ENCODE assay signal across 21 cellular contexts in the genomic region with DNA sequence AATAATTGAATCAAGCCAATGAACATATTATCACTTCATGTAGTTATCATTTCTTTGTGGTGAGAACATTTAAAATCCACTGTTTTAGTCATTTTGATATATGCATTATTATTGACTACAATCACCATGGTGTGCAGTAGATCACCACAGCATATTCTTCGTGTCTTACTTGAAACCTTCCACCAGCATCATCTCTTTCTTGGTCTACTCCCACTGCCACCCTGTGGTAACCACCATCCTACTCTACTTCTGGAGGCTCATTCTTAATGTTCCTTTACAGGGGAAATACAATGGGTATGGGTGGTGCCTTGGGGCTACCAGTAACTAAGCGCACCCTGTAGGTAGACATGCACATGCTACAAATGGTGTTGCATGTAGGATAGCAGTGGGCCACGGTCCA. TPM values are rescaled to one million over a fixed set of nuclear protein-coding genes. Genes with fewer than 3 reads are reported as not detected.
A peak's percentile ranks its signal among the peaks of the same experiment; 100 is the strongest.
DNase-seq lines count a peak whose midpoint lies in the region; ATAC-seq lines count a peak whose summit lies in the region.
"Had no signal": no experiment of that assay in that cellular context is flagged by ENCODE, and none has a peak within 500 bp of the region (broad histone marks: within the 10 kb centered on the region; RNA-seq: fewer than 3 reads in every experiment).

No MANE protein-coding gene starts in this region.

- peak overlapping the region; percentile 10 for H3K27ac ChIP-seq in angular gyrus (ENCODE audit: low read depth, low read length)
- H3K27ac ChIP-seq: gastrocnemius medialis, neural progenitor cell had no signal

- H3K4me1 Mint-ChIP-seq in stimulated activated naive CD8-positive, alpha-beta T cell treated with anti-CD3 and anti-CD28 coated beads, Interleukin-15, Interleukin-2, amounts not matched to agents 100 ng/mL and 50 ng/mL, for 24 hours (ENCODE audit: low read depth) = peaks cover 60% of the 10 kb centered on the region
- H3K4me1 Mint-ChIP-seq: mesothelial cell of epicardium, neural progenitor cell had no signal

- peak; percentile 54 to 79 for ATAC-seq in activated naive CD4-positive, alpha-beta T cell treated with anti-CD3 and anti-CD28 coated beads, Interleukin-2, amount 50 U/mL, for 72 hours
- ATAC-seq in GM18511 (IDR thresholded peaks at IDR 0.05; ENCODE audit: unreplicated experiment) (no peak), GM21381 (IDR thresholded peaks at IDR 0.05; ENCODE audit: unreplicated experiment) (no peak)
- ATAC-seq: gastrocnemius medialis had no signal

- no peaks in the 10 kb centered on the region for H3K9me3 Mint-ChIP-seq in activated naive CD4-positive, alpha-beta T cell treated with anti-CD3 and anti-CD28 coated beads, Interleukin-2, amount 50 U/mL, for 72 hours
- no peaks in the 10 kb centered on the region for H3K9me3 Mint-ChIP-seq in stimulated activated naive CD8-positive, alpha-beta T cell treated with anti-CD3 and anti-CD28 coated beads, Interleukin-15, Interleukin-2, amounts not matched to agents 100 ng/mL and 50 ng/mL, for 24 hours
- H3K9me3 Mint-ChIP-seq: activated naive CD4-positive, alpha-beta T cell treated with anti-CD3 and anti-CD28 coated beads, Interleukin-2, amount 50 U/mL, for 24 hours; CD4-positive, alpha-beta memory T cell; mesothelial cell of epicardium; neural progenitor cell had no signal

- H3K36me3 Mint-ChIP-seq in activated naive CD4-positive, alpha-beta T cell treated with anti-CD3 and anti-CD28 coated beads, Interleukin-2, amount 50 U/mL, for 72 hours = no peaks in the 10 kb centered on the region
- H3K36me3 Mint-ChIP-seq in stimulated activated naive CD8-positive, alpha-beta T cell treated with anti-CD3 and anti-CD28 coated beads, Interleukin-15, Interleukin-2, amounts not matched to agents 100 ng/mL and 50 ng/mL, for 24 hours (ENCODE audit: low read depth) = peaks cover 3% of the 10 kb centered on the region
- H3K36me3 Mint-ChIP-seq: CD4-positive, alpha-beta memory T cell; mesothelial cell of epicardium; neural progenitor cell had no signal

- no peak for DNase-seq in activated naive CD4-positive, alpha-beta T cell treated with anti-CD3 and anti-CD28 coated beads, Interleukin-2, amount 50 U/mL, for 72 hours (ENCODE audit: low spot score in 2 of 2)
- no peak for DNase-seq in activated naive CD4-positive, alpha-beta T cell (lab: John Stamatoyannopoulos, UW)
- DNase-seq in NCI-H226 (peak; percentile 12), NCI-H187 treated with DMSO at 0.1 percent for 48 hours (lab: John Stamatoyannopoulos, UW) (no peak)
- DNase-seq: CD4-positive, alpha-beta memory T cell; dermis blood vessel endothelial cell; DMS79 treated with DMSO at 0.1 percent for 48 hours; gastrocnemius medialis; GOT3; left colon; MG63; NCI-H1694 treated with DMSO at 0.1 percent for 48 hours; NCI-H345; SK-N-SH had no signal

- H3K4me3 Mint-ChIP-seq in stimulated activated naive CD8-positive, alpha-beta T cell treated with anti-CD3 and anti-CD28 coated beads, Interleukin-15, Interleukin-2, amounts not matched to agents 100 ng/mL and 50 ng/mL, for 24 hours = no peak overlapping the region
- H3K4me3 Mint-ChIP-seq: activated naive CD4-positive, alpha-beta T cell treated with anti-CD3 and anti-CD28 coated beads, Interleukin-2, amount 50 U/mL, for 24 hours; CD4-positive, alpha-beta memory T cell; mesothelial cell of epicardium; neural progenitor cell had no signal

- no peaks in the 10 kb centered on the region for H3K27me3 Mint-ChIP-seq in stimulated activated naive CD8-positive, alpha-beta T cell treated with anti-CD3 and anti-CD28 coated beads, Interleukin-15, Interleukin-2, amounts not matched to agents 100 ng/mL and 50 ng/mL, for 24 hours
- H3K27me3 Mint-ChIP-seq: activated naive CD4-positive, alpha-beta T cell treated with anti-CD3 and anti-CD28 coated beads, Interleukin-2, amount 50 U/mL, for 24 hours; CD4-positive, alpha-beta memory T cell had no signal

- H3K27ac Mint-ChIP-seq in activated naive CD4-positive, alpha-beta T cell treated with anti-CD3 and anti-CD28 coated beads, Interleukin-2, amount 50 U/mL, for 72 hours = no peak overlapping the region
- H3K27ac Mint-ChIP-seq in stimulated activated naive CD8-positive, alpha-beta T cell treated with anti-CD3 and anti-CD28 coated beads, Interleukin-15, Interleukin-2, amounts not matched to agents 100 ng/mL and 50 ng/mL, for 24 hours = peak overlapping the region; percentile 92
- H3K27ac Mint-ChIP-seq: activated naive CD4-positive, alpha-beta T cell treated with anti-CD3 and anti-CD28 coated beads, Interleukin-2, amount 50 U/mL, for 24 hours; CD4-positive, alpha-beta memory T cell; mesothelial cell of epicardium; neural progenitor cell had no signal

RNA-seq across cellular contexts. Expression of a gene that starts 25.4 kb away (rescaled TPM):
- 10 to 100 TPM; 15.0 to 27.4 TPM for total RNA-seq in activated naive CD4-positive, alpha-beta T cell treated with anti-CD3 and anti-CD28 coated beads, Interleukin-2, amount 50 U/mL, for 72 hours

RNA-seq across cellular contexts. Expression of a gene that starts 51.8 kb away (rescaled TPM):
- total RNA-seq in activated naive CD4-positive, alpha-beta T cell treated with anti-CD3 and anti-CD28 coated beads, Interleukin-2, amount 50 U/mL, for 72 hours = 10 to 100 TPM in 1 of 2 donors, 1 to 10 TPM in 1; 8.5 to 10.3 TPM

RNA-seq across cellular contexts. Expression of a gene that starts 52.0 kb away (rescaled TPM):
- total RNA-seq in activated naive CD4-positive, alpha-beta T cell treated with anti-CD3 and anti-CD28 coated beads, Interleukin-2, amount 50 U/mL, for 72 hours = 10 to 100 TPM; 14.7 to 16.8 TPM

Comparison
In these comparisons a context has a peak if more than half of its experiments do, and no peak if none do; other contexts are left out.
1. ATAC-seq: peak in activated naive CD4-positive, alpha-beta T cell treated with anti-CD3 and anti-CD28 coated beads, Interleukin-2, amount 50 U/mL, for 72 hours (2 of 2); none in GM18511 (single experiment) and GM21381 (single experiment).